28 cellular contexts compared by ENCODE assay signal in genomic region chrX:6965729-6966128, GRCh38.
"Had no signal": no experiment of that assay in that cellular context is flagged by ENCODE, and none has a peak within 500 bp of the region (broad histone marks: within the 10 kb centered on the region; RNA-seq: fewer than 3 reads in every experiment).

No MANE protein-coding gene starts in this region.

- H3K4me1 ChIP-seq: heart left ventricle, lower lobe of right lung, neural progenitor cell, parathyroid adenoma, right atrium auricular region, spleen, suprapubic skin, tibial artery, uterus had no signal

- H3K4me2 ChIP-seq: neural progenitor cell had no signal

- H3K79me2 ChIP-seq: parathyroid adenoma had no signal

- H2AFZ ChIP-seq: neural progenitor cell, parathyroid adenoma had no signal

- H3K4me3 ChIP-seq: heart left ventricle, lower lobe of right lung, neural progenitor cell, right atrium auricular region, skin epidermis, spleen, suprapubic skin, thoracic aorta, tibial artery, uterus had no signal

- H3K27ac ChIP-seq: heart left ventricle, lower lobe of right lung, neural progenitor cell, neutrophil, parathyroid adenoma, right atrium auricular region, skin epidermis, spleen, suprapubic skin, thoracic aorta, tibial artery, uterus had no signal

- DNase-seq: heart left ventricle; hypothalamus; immature natural killer cell; kidney; left ventricle myocardium superior; lower lobe of right lung; mammary epithelial cell; mesenchymal stem cell; naive B cell; natural killer cell; nephron progenitor cell; occipital lobe; spleen; stimulated activated CD4-positive, alpha-beta T cell treated with anti-CD3 and anti-CD28 coated beads, Interleukin-4, amount 100 ng/mL, for 24 hours; stimulated activated naive CD4-positive, alpha-beta T cell; tibial artery; trophoblast cell; uterus had no signal

- FAIRE-seq: islet of Langerhans had no signal

- H3K27me3 ChIP-seq: heart left ventricle, neural progenitor cell, neutrophil, right atrium auricular region, spleen, suprapubic skin, tibial artery, uterus had no signal

- ATAC-seq: heart left ventricle; left ventricle myocardium superior; lower lobe of right lung; natural killer cell; sciatic nerve; stimulated activated effector memory CD8-positive, alpha-beta T cell treated with anti-CD3 and anti-CD28 coated beads, Interleukin-12 subunit alpha, Interleukin-12 subunit beta, amount 100 ng/mL, for 72 hours had no signal

- H3K36me3 ChIP-seq: heart left ventricle, lower lobe of right lung, neural progenitor cell, neutrophil, right atrium auricular region, spleen, suprapubic skin, thoracic aorta, tibial artery, uterus had no signal

- H3K9ac ChIP-seq: neural progenitor cell, parathyroid adenoma had no signal

- H3K9me3 ChIP-seq: lower lobe of right lung, neutrophil, suprapubic skin, thoracic aorta, uterus had no signal
